10 cellular contexts compared by ENCODE assay signal in genomic region chr2:98637401-98638144, GRCh38. TPM values are rescaled to one million over a fixed set of nuclear protein-coding genes. Genes with fewer than 3 reads are reported as not detected.
A peak's percentile ranks its signal among the peaks of the same experiment; 100 is the strongest.
DNase-seq lines count a peak whose midpoint lies in the region; ATAC-seq and TF ChIP-seq lines count a peak whose summit lies in the region.
"Had no signal": no experiment of that assay in that cellular context is flagged by ENCODE, and none has a peak within 500 bp of the region (broad histone marks: within the 10 kb centered on the region; RNA-seq: fewer than 3 reads in every experiment).

No MANE protein-coding gene starts in this region.

- intact Hi-C loops in colonic mucosa (cut with DNase I): no loop called here

- CTCF ChIA-PET in CD8-positive, alpha-beta memory T cell (lab: Charles Lee): no interaction called here

- H3K4me1 Mint-ChIP-seq in CD8-positive, alpha-beta memory T cell: peaks cover 51 to 67% (median 57%) of the 10 kb centered on the region in 3 donors

- peaks cover 44% of the 10 kb centered on the region for H3K4me1 ChIP-seq in CD8-positive, alpha-beta memory T cell (ENCODE audit: insufficient read depth, low read length)
- no peaks in the 10 kb centered on the region for H3K4me1 ChIP-seq in colonic mucosa

- H3K27ac Mint-ChIP-seq in CD8-positive, alpha-beta memory T cell: peak overlapping the region; percentile 92 to 97 (median 97)

- peak; percentile 34 to 77 (median 53) for DNase-seq in CD8-positive, alpha-beta memory T cell
- peak; percentile 22 for DNase-seq in T follicular helper cell (ENCODE audit: low read depth)
- DNase-seq in central memory CD4-positive, alpha-beta T cell: peak; percentile 70
- no peak for DNase-seq in D341Med (ENCODE audit: low spot score)
- no peak for DNase-seq in LoVo (ENCODE audit: low spot score)
- no peak for DNase-seq in DMS114 treated with DMSO at 0.1 percent for 48 hours (lab: John Stamatoyannopoulos, UW; ENCODE audit: unreplicated experiment)
- no peak for DNase-seq in colonic mucosa
- DNase-seq: NCI-H2107 had no signal

- H3K9me3 Mint-ChIP-seq in CD8-positive, alpha-beta memory T cell: no peaks in the 10 kb centered on the region

- no peak for TF ChIP-seq CTCF in colonic mucosa (IDR thresholded peaks at IDR 0.05)

- POLR2A ChIA-PET in CD8-positive, alpha-beta memory T cell (lab: Charles Lee): no interaction called here

- peak overlapping the region; percentile 9 to 80 (median 74) for H3K4me3 Mint-ChIP-seq in CD8-positive, alpha-beta memory T cell

- H3K36me3 ChIP-seq in CD8-positive, alpha-beta memory T cell (ENCODE audit: insufficient read depth, low read length): peaks cover 56% of the 10 kb centered on the region
- H3K36me3 ChIP-seq in colonic mucosa: peaks cover 12% of the 10 kb centered on the region

- no peaks in the 10 kb centered on the region for H3K27me3 Mint-ChIP-seq in CD8-positive, alpha-beta memory T cell

- peak overlapping the region; percentile 60 for H3K27ac ChIP-seq in CD8-positive, alpha-beta memory T cell (ENCODE audit: low read depth, low read length)
- no peak overlapping the region for H3K27ac ChIP-seq in colonic mucosa

- no peaks in the 10 kb centered on the region for H3K27me3 ChIP-seq in CD8-positive, alpha-beta memory T cell (ENCODE audit: insufficient read depth, low read length, poor library complexity, severe bottlenecking)
- H3K27me3 ChIP-seq in colonic mucosa: no peaks in the 10 kb centered on the region

- peaks cover 19 to 76% (median 30%) of the 10 kb centered on the region in 3 donors for H3K36me3 Mint-ChIP-seq in CD8-positive, alpha-beta memory T cell

- no peaks in the 10 kb centered on the region for H3K9me3 ChIP-seq in CD8-positive, alpha-beta memory T cell (ENCODE audit: low read length)
- H3K9me3 ChIP-seq in colonic mucosa: no peaks in the 10 kb centered on the region

- ATAC-seq in GM21447 (IDR thresholded peaks at IDR 0.05; ENCODE audit: unreplicated experiment): peak; percentile 81

- no peak overlapping the region for H3K9ac ChIP-seq in colonic mucosa (ENCODE audit: low read depth in 2 of 2, low read length in 2 of 2)

- peak overlapping the region; percentile 29 for H3K4me3 ChIP-seq in CD8-positive, alpha-beta memory T cell (ENCODE audit: low read length)
- no peak overlapping the region for H3K4me3 ChIP-seq in colonic mucosa
- H3K4me3 ChIP-seq: lung had no signal

RNA-seq across cellular contexts. Expression of gene UNC50, which starts 29.2 kb away (rescaled TPM):
- 10 to 100 TPM; 41.8 to 42.4 TPM for total RNA-seq in CD8-positive, alpha-beta memory T cell
- 53.1 TPM for polyA plus RNA-seq in CD8-positive, alpha-beta memory T cell
- 10 to 100 TPM; 29.9 to 30.8 TPM for total RNA-seq in colonic mucosa

RNA-seq across cellular contexts. Expression of gene COA5, which starts 29.3 kb away (rescaled TPM):
- 10 to 100 TPM; 26.7 to 29.2 TPM for total RNA-seq in CD8-positive, alpha-beta memory T cell
- polyA plus RNA-seq in CD8-positive, alpha-beta memory T cell: 31.2 TPM
- 10 to 100 TPM; 23.5 to 27.1 TPM for total RNA-seq in colonic mucosa

Comparison
In these comparisons a context has a peak if more than half of its experiments do, and no peak if none do; other contexts are left out.
1. DNase-seq: peak in CD8-positive, alpha-beta memory T cell (5 of 5), T follicular helper cell (single experiment) and central memory CD4-positive, alpha-beta T cell (single experiment); none in D341Med (single experiment), LoVo (single experiment), DMS114 treated with DMSO at 0.1 percent for 48 hours (single experiment) and colonic mucosa (single experiment).